In genomic region chr1:39639333-39640130, GRCh38 we compare ENCODE assay signal across 8 cellular contexts. TPM values are rescaled to one million over a fixed set of nuclear protein-coding genes. Genes with fewer than 3 reads are reported as not detected.
DNase-seq lines count a peak whose midpoint lies in the region; ATAC-seq and TF ChIP-seq lines count a peak whose summit lies in the region.

TSS of gene HEYL (minus strand) at chr1:39639643. CDS start at chr1:39639625, 18 bp downstream.

- no peak within 1 kb of the TSS for H3K27ac ChIP-seq in iPS-20b (ENCODE audit: low read length)

- H3K27me3 ChIP-seq in Caco-2 (replicated peaks; ENCODE audit: control insufficient read depth, insufficient read depth, low read length): no peaks in the 10 kb centered on the region
- H3K27me3 ChIP-seq in iPS-20b (ENCODE audit: insufficient read depth, low read length): peaks cover 90% of the 10 kb centered on the region

- ATAC-seq in HG03097 (IDR thresholded peaks at IDR 0.05; ENCODE audit: low FRiP score, unreplicated experiment) (no peak), HG03025 (IDR thresholded peaks at IDR 0.05; ENCODE audit: low FRiP score, unreplicated experiment) (no peak)

- H3K36me3 Mint-ChIP-seq in Caco-2 (ENCODE audit: insufficient read depth, unreplicated experiment): peaks cover 2% of the 10 kb centered on the region
- H3K36me3 Mint-ChIP-seq in T-helper 2 cell treated with Interferon-gamma antibody and Interleukin-4, amounts not matched to agents 5 μg/mL and 100 μg/mL, for 36 hours (ENCODE audit: low read depth): no peaks in the 10 kb centered on the region

- H3K4me3 Mint-ChIP-seq in Caco-2 (ENCODE audit: unreplicated experiment): peak within 1 kb of the TSS; percentile 78
- peak within 1 kb of the TSS; percentile 54 for H3K4me3 Mint-ChIP-seq in T-helper 2 cell treated with Interferon-gamma antibody and Interleukin-4, amounts not matched to agents 5 μg/mL and 100 μg/mL, for 36 hours

- no peaks in the 10 kb centered on the region for H3K4me1 Mint-ChIP-seq in Caco-2 (ENCODE audit: low read depth, unreplicated experiment)
- H3K4me1 Mint-ChIP-seq in T-helper 2 cell treated with Interferon-gamma antibody and Interleukin-4, amounts not matched to agents 5 μg/mL and 100 μg/mL, for 36 hours (ENCODE audit: low read depth): peaks cover 3% of the 10 kb centered on the region

- H3K27me3 Mint-ChIP-seq in Caco-2 (ENCODE audit: insufficient read depth, unreplicated experiment): no peaks in the 10 kb centered on the region
- peaks cover 36% of the 10 kb centered on the region for H3K27me3 Mint-ChIP-seq in T-helper 2 cell treated with Interferon-gamma antibody and Interleukin-4, amounts not matched to agents 5 μg/mL and 100 μg/mL, for 36 hours (ENCODE audit: low read depth)

- TF ChIP-seq CTCF in Caco-2 (IDR thresholded peaks at IDR 0.05; ENCODE audit: insufficient read depth in 1 of 2, low read depth in 1 of 2, low read length in 1 of 2, severe bottlenecking in 1 of 2, unreplicated experiment in 1 of 2): peak; percentile 41 to 77

- DNase-seq in Caco-2: peak; percentile 86 to 87
- peak; percentile 75 for DNase-seq in LHCN-M2 (ENCODE audit: low read depth)
- DNase-seq in T-helper 2 cell treated with Interferon-gamma antibody and Interleukin-4, amounts not matched to agents 5 μg/mL and 100 μg/mL, for 36 hours (ENCODE audit: low spot score): peak; percentile 80
- DNase-seq in amniotic epithelial cell (ENCODE audit: low read depth): peak; percentile 27
- DNase-seq in stimulated activated CD4-positive, alpha-beta T cell treated with anti-CD3 and anti-CD28 coated beads, Interleukin-15, amount 100 ng/mL, for 24 hours: peak; percentile 88

- no peaks in the 10 kb centered on the region for H3K9me3 Mint-ChIP-seq in Caco-2 (ENCODE audit: unreplicated experiment)
- H3K9me3 Mint-ChIP-seq in T-helper 2 cell treated with Interferon-gamma antibody and Interleukin-4, amounts not matched to agents 5 μg/mL and 100 μg/mL, for 36 hours: no peaks in the 10 kb centered on the region

- no TSS peak for BruUV-seq in Caco-2 (replicated peaks; lab: Mats Ljungman, UMichigan)

- no peak within 1 kb of the TSS for H3K9ac ChIP-seq in iPS-20b (ENCODE audit: low read depth, low read length)

- peak within 1 kb of the TSS; percentile 68 for H3K4me3 ChIP-seq in Caco-2 (ENCODE audit: low read depth, low read length)
- H3K4me3 ChIP-seq in iPS-20b (ENCODE audit: low read length): peak within 1 kb of the TSS; percentile 69; the same call in 1 of the 2 replicates

- H3K4me1 ChIP-seq in Caco-2 (peaks cover 6% of the 10 kb centered on the region; the same call in 1 of the 2 replicates), iPS-20b (ENCODE audit: insufficient read depth, low read length) (peaks cover 7% of the 10 kb centered on the region; the same call in 1 of the 2 replicates)

- H3K9me3 ChIP-seq in Caco-2 (no peaks in the 10 kb centered on the region), iPS-20b (ENCODE audit: insufficient read depth, low read depth, low read length) (no peaks in the 10 kb centered on the region)

- H3K36me3 ChIP-seq in Caco-2 (ENCODE audit: control insufficient read depth, insufficient read depth, low read length) (no peaks in the 10 kb centered on the region), iPS-20b (ENCODE audit: insufficient read depth, low read depth, low read length) (no peaks in the 10 kb centered on the region)

- POLR2A ChIA-PET in Caco-2 (lab: Charles Lee): no interaction called here

- CTCF ChIA-PET in Caco-2 (lab: Charles Lee): interaction anchor here (1.1 to 1.2 kb wide), 3 partner anchors 14 to 33 kb away, joined by 3 to 11 read pairs (median 6); no protein-coding TSS in a partner anchor

- intact Hi-C loops in Caco-2 (cut with micrococcal nuclease; ENCODE audit: unreplicated experiment): loop anchor here (1.0 kb wide), 1 partner anchor 33 kb away; no protein-coding TSS in a partner anchor

- H3K27ac Mint-ChIP-seq in Caco-2 (ENCODE audit: unreplicated experiment): no peak within 1 kb of the TSS
- no peak within 1 kb of the TSS for H3K27ac Mint-ChIP-seq in T-helper 2 cell treated with Interferon-gamma antibody and Interleukin-4, amounts not matched to agents 5 μg/mL and 100 μg/mL, for 36 hours

RNA-seq across cellular contexts. Expression of gene HEYL, which starts in this region (rescaled TPM):
- total RNA-seq in Caco-2 (2022): 3.0 and 3.4 TPM in 2 replicates
- total RNA-seq in LHCN-M2 (2014; rRNA removed): 41.6 and 52.6 TPM in 2 replicates
- 66.9 TPM for polyA plus RNA-seq in LHCN-M2 (2012)

Comparison
In these comparisons a context has a peak if more than half of its experiments do, and no peak if none do; other contexts are left out.
1. DNase-seq: peak in every context shown above with its lines; median percentile 88 in stimulated activated CD4-positive, alpha-beta T cell treated with anti-CD3 and anti-CD28 coated beads, Interleukin-15, amount 100 ng/mL, for 24 hours; 86 in Caco-2; 80 in T-helper 2 cell treated with Interferon-gamma antibody and Interleukin-4, amounts not matched to agents 5 μg/mL and 100 μg/mL, for 36 hours; 75 in LHCN-M2; 27 in amniotic epithelial cell.